In genomic region chr11:77066229-77067023, GRCh38 we compare ENCODE assay signal across 8 cellular contexts.
DNase-seq lines count a peak whose midpoint lies in the region; ATAC-seq and TF ChIP-seq lines count a peak whose summit lies in the region.

TSS of gene CAPN5 (plus strand) at chr11:77066971. CDS start at chr11:77084887, 17,916 bp downstream.

- peak; percentile 77 for DNase-seq in NCI-H146 treated with DMSO at 0.1 percent for 48 hours (lab: John Stamatoyannopoulos, UW; ENCODE audit: unreplicated experiment)
- DNase-seq in T-helper 22 cell (ENCODE audit: low read depth) = peak; percentile 77
- DNase-seq in astrocyte of the cerebellum (ENCODE audit: low read depth) = peak; percentile 82
- DNase-seq in hippocampal formation (lab: John Stamatoyannopoulos, UW) = peak; percentile 85 to 90
- peak; percentile 69 for DNase-seq in retinal pigment epithelial cell (ENCODE audit: low read depth)
- no peak for DNase-seq in cortex of kidney (lab: John Stamatoyannopoulos, UW)

- TF ChIP-seq CTCF in astrocyte of the cerebellum (IDR thresholded peaks at IDR 0.05; ENCODE audit: low read depth, low read length, missing control alignments) (peak; percentile 41), retinal pigment epithelial cell (conservative IDR thresholded peaks at IDR 0.05; ENCODE audit: low read depth, low read length) (peak; percentile 36)

- H3K4me3 ChIP-seq in astrocyte of the cerebellum (ENCODE audit: low read depth, low read length) = peak within 1 kb of the TSS; percentile 60
- H3K4me3 ChIP-seq in retinal pigment epithelial cell (ENCODE audit: low read length) = peak within 1 kb of the TSS; percentile 70

- in situ Hi-C loops in astrocyte of the cerebellum (cut with HindIII; ENCODE audit: low sequenced_read_pairs) = loop anchor here (5.0 to 10.0 kb wide), 2 partner anchors 56 to 78 kb away; no protein-coding TSS in a partner anchor

- ATAC-seq in GM18498 (IDR thresholded peaks at IDR 0.05; ENCODE audit: unreplicated experiment) (peak; percentile 89), HG02852 (IDR thresholded peaks at IDR 0.05; ENCODE audit: unreplicated experiment) (peak; percentile 90)
